Comparison of ENCODE assay signal across 8 cellular contexts in the genomic region with DNA sequence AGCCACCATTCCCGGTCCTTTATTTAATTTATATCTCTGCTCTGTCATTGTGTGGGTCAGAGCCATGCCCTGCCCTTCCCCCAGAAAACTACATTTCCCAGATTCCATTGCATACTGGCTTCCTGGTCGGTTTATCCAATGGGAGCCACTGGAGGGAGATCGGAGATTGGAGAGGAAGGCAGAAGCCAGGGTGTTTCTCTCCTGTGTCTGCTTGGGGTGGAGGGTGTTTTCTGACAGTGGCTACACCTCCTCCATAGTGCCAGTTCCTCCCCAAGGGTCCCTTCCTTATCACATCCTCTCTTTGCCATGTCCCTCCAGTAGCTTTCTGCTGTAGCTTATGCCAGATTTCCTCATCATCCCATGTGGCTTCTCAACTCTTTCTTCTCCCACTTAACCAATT. TPM values are rescaled to one million over a fixed set of nuclear protein-coding genes. Genes with fewer than 3 reads are reported as not detected.
DNase-seq lines count a peak whose midpoint lies in the region; ATAC-seq and TF ChIP-seq lines count a peak whose summit lies in the region.

No MANE protein-coding gene starts in this region.

- H3K27me3 ChIP-seq in spleen (replicated peaks in 1 of 7), result peaks cover 0 to 91% (median 28%) of the 10 kb centered on the region in 7 donors

- TF ChIP-seq CTCF in mucosa of descending colon (IDR thresholded peaks at IDR 0.05) (no peak), CD14-positive monocyte (IDR thresholded peaks at IDR 0.05) (no peak), spleen (IDR thresholded peaks at IDR 0.05 in 8 of 11, conservative IDR thresholded peaks at IDR 0.05 in 3 of 11) (no peak)

- H3K27me3 Mint-ChIP-seq in CD14-positive monocyte (ENCODE audit: low read depth in 3 of 3), result peaks cover 27 to 64% (median 31%) of the 10 kb centered on the region in 3 donors

- DNase-seq in NCI-H1417 (lab: John Stamatoyannopoulos, UW) (peak in 2 of 3 experiments; percentile 7 to 46), NCI-H1417 treated with DMSO at 0.1 percent for 48 hours (lab: John Stamatoyannopoulos, UW) (no peak), NCI-H774 (lab: John Stamatoyannopoulos, UW) (peak; percentile 45), cerebellar cortex (ENCODE audit: low spot score) (peak; percentile 76), mucosa of descending colon (peak in 1 of 3 donors; percentile 38), CD14-positive monocyte (ENCODE audit: low spot score) (no peak), spleen (no peak)

- H3K9me3 ChIP-seq in mucosa of descending colon (no peaks in the 10 kb centered on the region), spleen (no peaks in the 10 kb centered on the region)

- no peak overlapping the region for H3K27ac Mint-ChIP-seq in CD14-positive monocyte

- peaks cover 0 to 20% (median 8%) of the 10 kb centered on the region in 7 donors for H3K9me3 Mint-ChIP-seq in CD14-positive monocyte

- intact Hi-C loops in mucosa of descending colon (cut with DNase I, micrococcal nuclease), result no loop called here
- intact Hi-C loops in CD14-positive monocyte (cut with micrococcal nuclease), result no loop called here
- intact Hi-C loops in spleen (cut with DNase I; ENCODE audit: low total_unique reads), result loop anchor here (10.0 kb wide), 1 partner anchor 63 kb away; no protein-coding TSS in a partner anchor

- H3K4me1 ChIP-seq in mucosa of descending colon (ENCODE audit: low read depth), result peaks cover 13% of the 10 kb centered on the region
- peaks cover 5 to 23% (median 21%) of the 10 kb centered on the region in 6 donors for H3K4me1 ChIP-seq in spleen

- no peak overlapping the region for H3K4me3 ChIP-seq in mucosa of descending colon
- no peak overlapping the region for H3K4me3 ChIP-seq in spleen

- 5 to 14% (median 7%) methylated on average over 3 of the region's 3 CpGs for WGBS in spleen, 5 donors

- no peak for TF ChIP-seq POLR2A in spleen (IDR thresholded peaks at IDR 0.05)

- H3K36me3 ChIP-seq in mucosa of descending colon (ENCODE audit: low read depth) (no peaks in the 10 kb centered on the region), spleen (no peaks in the 10 kb centered on the region)

- H3K27ac ChIP-seq in spleen, result no peak overlapping the region

- peaks cover 8% of the 10 kb centered on the region for H3K4me1 Mint-ChIP-seq in CD14-positive monocyte

- ATAC-seq in mucosa of descending colon (peak; percentile 72), GM18870 (IDR thresholded peaks at IDR 0.05; ENCODE audit: unreplicated experiment) (no peak)

- H3K4me3 Mint-ChIP-seq in CD14-positive monocyte, result no peak overlapping the region

- H3K36me3 Mint-ChIP-seq in CD14-positive monocyte, result peaks cover 0 to 2% of the 10 kb centered on the region in 2 donors

RNA-seq across cellular contexts. Expression of gene OLFM2, which starts 19.0 kb away (rescaled TPM):
- total RNA-seq in mucosa of descending colon, result 1 to 10 TPM; 1.4 to 5.7 (median 1.9) TPM
- not detected for polyA plus RNA-seq in CD14-positive monocyte
- 1 to 10 TPM; 1.5 to 4.6 (median 2.8) TPM for total RNA-seq in spleen
- 1 to 10 TPM; 1.5 to 2.6 (median 1.9) TPM for polyA plus RNA-seq in spleen

Comparison
In these comparisons a context has a peak if more than half of its experiments do, and no peak if none do; other contexts are left out.
1. DNase-seq: peak in NCI-H1417 (2 of 3), NCI-H774 (single experiment) and cerebellar cortex (single experiment); none in NCI-H1417 treated with DMSO at 0.1 percent for 48 hours (single experiment), CD14-positive monocyte (single experiment) and spleen (single experiment).